18 cellular contexts compared by ENCODE assay signal in the genomic region with DNA sequence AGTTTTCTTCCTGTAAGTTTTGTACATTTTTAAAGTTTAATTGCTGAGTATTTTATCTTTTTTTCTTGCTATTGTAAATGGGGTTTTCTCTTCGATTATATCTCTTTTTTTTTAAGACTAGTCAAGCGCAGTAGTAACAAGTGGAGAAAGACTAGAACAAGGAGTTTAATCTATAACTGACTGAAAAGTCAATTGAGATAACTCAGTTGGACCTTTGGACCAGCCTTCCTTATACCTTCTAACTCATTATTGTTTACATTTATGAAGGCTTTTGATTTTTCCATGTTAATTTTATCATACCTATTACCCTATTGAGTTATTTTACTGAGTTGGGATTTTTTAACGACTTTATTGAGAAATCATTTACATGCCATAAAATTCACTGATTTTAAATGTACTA.
DNase-seq lines count a peak whose midpoint lies in the region; ATAC-seq, FAIRE-seq and TF ChIP-seq lines count a peak whose summit lies in the region.
"Had no signal": no experiment of that assay in that cellular context is flagged by ENCODE, and none has a peak within 500 bp of the region (broad histone marks: within the 10 kb centered on the region; RNA-seq: fewer than 3 reads in every experiment).

No MANE protein-coding gene starts in this region.

- POLR2A ChIA-PET in Panc1 (lab: Charles Lee), result no interaction called here

- no peak for DNase-seq in GM19239 (ENCODE audit: insufficient read length, low spot score)
- DNase-seq in Panc1 (ENCODE audit: low read depth, low spot score), result no peak
- no peak for DNase-seq in epithelial cell of prostate (ENCODE audit: low read depth, low spot score)
- DNase-seq in mucosa of descending colon, result no peak
- no peak for DNase-seq in pancreas
- no peak for DNase-seq in DMS79 treated with DMSO at 0.1 percent for 48 hours (lab: John Stamatoyannopoulos, UW)
- DNase-seq: CD8-positive, alpha-beta T cell; COR-L47; DMS 273 treated with DMSO at 0.1 percent for 48 hours; DMS53; GDM1; GM23248; IMR-90; KBM-7 had no signal

- CTCF ChIA-PET in Panc1 (lab: Charles Lee), result no interaction called here

- 44 to 52% methylated on average over 3 of the region's 3 CpGs for WGBS in pancreas, 2 donors

- ATAC-seq in Panc1, result no peak
- ATAC-seq in mucosa of descending colon, result peak; percentile 37
- ATAC-seq in pancreas, result no peak
- no peak for ATAC-seq in HG03469 (IDR thresholded peaks at IDR 0.05; ENCODE audit: unreplicated experiment)
- ATAC-seq: CD8-positive, alpha-beta T cell had no signal

- H3K4me1 ChIP-seq in Panc1 (ENCODE audit: control insufficient read depth, insufficient read depth, low read length) (no peaks in the 10 kb centered on the region), mucosa of descending colon (ENCODE audit: low read depth) (peaks cover 3% of the 10 kb centered on the region), pancreas (no peaks in the 10 kb centered on the region)
- H3K4me1 ChIP-seq: HAP-1 had no signal

- in situ Hi-C loops in Panc1 (cut with HindIII; ENCODE audit: low pct_unique_long_range_greater_than_20kb, low sequenced_read_pairs), result no loop called here

- H3K36me3 ChIP-seq in Panc1 (ENCODE audit: control insufficient read depth, insufficient read depth, low read length) (no peaks in the 10 kb centered on the region), mucosa of descending colon (ENCODE audit: low read depth) (no peaks in the 10 kb centered on the region), pancreas (no peaks in the 10 kb centered on the region)
- H3K36me3 ChIP-seq: HAP-1 had no signal

- intact Hi-C loops in Panc1 (cut with micrococcal nuclease; ENCODE audit: unreplicated experiment), result no loop called here
- intact Hi-C loops in mucosa of descending colon (cut with DNase I, micrococcal nuclease), result no loop called here
- intact Hi-C loops in pancreas (cut with DNase I), result no loop called here

- FAIRE-seq in GM19239 (lab: Jason Lieb, UNC), result peak; percentile 23
- FAIRE-seq in pancreas (lab: Jason Lieb, UNC), result no peak

- H3K27me3 ChIP-seq in Panc1 (ENCODE audit: control insufficient read depth, insufficient read depth, low read length) (no peaks in the 10 kb centered on the region), pancreas (no peaks in the 10 kb centered on the region)
- H3K27me3 ChIP-seq: BLaER1 treated with 17β-estradiol and CSF1 and Interleukin-3, amounts not matched to agents 10 nM and 100 nM had no signal

- TSS peak; percentile 66 for BruUV-seq in Panc1 (replicated peaks; lab: Mats Ljungman, UMichigan)

- H3K27ac ChIP-seq in Panc1 (ENCODE audit: low read length) (no peak overlapping the region), epithelial cell of prostate (peak overlapping the region; percentile 91), pancreas (no peak overlapping the region)
- H3K27ac ChIP-seq: BLaER1 treated with 17β-estradiol and CSF1 and Interleukin-3, amounts not matched to agents 10 nM and 100 nM; GM23248; HL-60 had no signal

- H3K9me3 ChIP-seq in Panc1 (ENCODE audit: control insufficient read depth, insufficient read depth, low read depth, low read length), result no peaks in the 10 kb centered on the region
- no peaks in the 10 kb centered on the region for H3K9me3 ChIP-seq in mucosa of descending colon
- H3K9me3 ChIP-seq in pancreas, result no peaks in the 10 kb centered on the region
- H3K9me3 ChIP-seq: HAP-1 had no signal

- H3K4me3 ChIP-seq in Panc1 (ENCODE audit: low read depth in 2 of 2, low read length in 2 of 2) (no peak overlapping the region), mucosa of descending colon (no peak overlapping the region), pancreas (no peak overlapping the region)
- H3K4me3 ChIP-seq: BLaER1 treated with 17β-estradiol and CSF1 and Interleukin-3, amounts not matched to agents 10 nM and 100 nM; GM23248; HAP-1 had no signal

- no peak for TF ChIP-seq CTCF in Panc1 (IDR thresholded peaks at IDR 0.05)
- TF ChIP-seq CTCF in mucosa of descending colon (IDR thresholded peaks at IDR 0.05), result no peak
- no peak for TF ChIP-seq CTCF in pancreas (IDR thresholded peaks at IDR 0.05)
